ENCODE assay signal across 8 cellular contexts in genomic region chr5:163437309-163438182, GRCh38. TPM values are rescaled to one million over a fixed set of nuclear protein-coding genes. Genes with fewer than 3 reads are reported as not detected.
DNase-seq lines count a peak whose midpoint lies in the region; ATAC-seq, FAIRE-seq and TF ChIP-seq lines count a peak whose summit lies in the region.

CCNG1 (plus strand) TSS chr5:163437595; CDS start chr5:163439257, 1,662 bp downstream.

- peak within 1 kb of the TSS; percentile 82 for H3K18ac ChIP-seq in trophoblast cell (ENCODE audit: low read length)

- H3K9me3 ChIP-seq in adrenal gland (replicated peaks in 1 of 3), result no peaks in the 10 kb centered on the region
- H3K9me3 ChIP-seq in trophoblast cell (ENCODE audit: insufficient read depth, low read depth, low read length), result peaks cover 4% of the 10 kb centered on the region
- H3K9me3 ChIP-seq in transverse colon, result no peaks in the 10 kb centered on the region

- ATAC-seq in HG02798 (IDR thresholded peaks at IDR 0.05; ENCODE audit: poor library complexity, unreplicated experiment), result peak; percentile 98

- H3K4me3 ChIP-seq in adrenal gland (peak within 1 kb of the TSS; percentile 9 to 100 (median 69)), trophoblast cell (ENCODE audit: low read depth, low read length) (peak within 1 kb of the TSS; percentile 99), transverse colon (peak within 1 kb of the TSS; percentile 48 to 90 (median 75))

- peaks cover 0 to 20% of the 10 kb centered on the region in 2 donors for H3K36me3 ChIP-seq in adrenal gland (replicated peaks in 1 of 2)
- H3K36me3 ChIP-seq in trophoblast cell (ENCODE audit: control insufficient read depth in 1 of 2, insufficient read depth in 2 of 2, low read length in 2 of 2), result peaks cover 0 to 2% of the 10 kb centered on the region in 2 experiments
- peaks cover 0 to 16% (median 5%) of the 10 kb centered on the region in 4 donors for H3K36me3 ChIP-seq in transverse colon

- in situ Hi-C loops in transverse colon (cut with MboI; ENCODE audit: low pct_ligation_motif_present in 1 of 4, low pct_unique_long_range_greater_than_20kb in 1 of 4, low sequenced_read_pairs in 3 of 4), result no loop called here

- peak within 1 kb of the TSS; percentile 67 for H3K23ac ChIP-seq in trophoblast cell (ENCODE audit: low read length)

- no peaks in the 10 kb centered on the region for H3K27me3 ChIP-seq in adrenal gland
- H3K27me3 ChIP-seq in trophoblast cell (ENCODE audit: insufficient read depth, low read length), result no peaks in the 10 kb centered on the region
- H3K27me3 ChIP-seq in transverse colon, result no peaks in the 10 kb centered on the region

- peaks cover 6% of the 10 kb centered on the region for H3K79me1 ChIP-seq in trophoblast cell (ENCODE audit: low read length)

- no peak within 1 kb of the TSS for H2BK12ac ChIP-seq in trophoblast cell (ENCODE audit: low read length)

- H2BK120ac ChIP-seq in trophoblast cell (ENCODE audit: insufficient read depth, low read length, poor library complexity), result peak within 1 kb of the TSS; percentile 83

- peaks cover 11% of the 10 kb centered on the region for H3K79me2 ChIP-seq in trophoblast cell (ENCODE audit: control insufficient read depth, insufficient read depth, low read length, poor library complexity)

- no peak for TF ChIP-seq EP300 in transverse colon (IDR thresholded peaks at IDR 0.05; ENCODE audit: low read depth)

- H4K91ac ChIP-seq in trophoblast cell (ENCODE audit: low read depth, low read length), result peak within 1 kb of the TSS; percentile 87

- peak within 1 kb of the TSS; percentile 100 for H3K9ac ChIP-seq in trophoblast cell (ENCODE audit: low read length)

- peak; percentile 98 for TF ChIP-seq POLR2A in GM12891 (IDR thresholded peaks at IDR 0.05; ENCODE audit: low read depth, low read length)
- peak; percentile 79 to 81 for TF ChIP-seq POLR2A in adrenal gland (IDR thresholded peaks at IDR 0.05)
- peak; percentile 93 for TF ChIP-seq POLR2A in transverse colon (IDR thresholded peaks at IDR 0.05)

- H2BK5ac ChIP-seq in trophoblast cell (ENCODE audit: low read depth, low read length, poor library complexity), result peak within 1 kb of the TSS; percentile 60

- intact Hi-C loops in adrenal gland (cut with DNase I) (no loop called here), cardiac septum (cut with DNase I) (no loop called here), transverse colon (cut with DNase I; ENCODE audit: low total_unique reads) (no loop called here)

- peak within 1 kb of the TSS; percentile 84 for H3K4ac ChIP-seq in trophoblast cell (ENCODE audit: low read depth, low read length)

- H3K27ac ChIP-seq in adrenal gland, result peak within 1 kb of the TSS; percentile 15 to 92 (median 81)
- H3K27ac ChIP-seq in trophoblast cell (ENCODE audit: low read depth, low read length), result peak within 1 kb of the TSS; percentile 97
- H3K27ac ChIP-seq in transverse colon, result peak within 1 kb of the TSS; percentile 91 to 97 (median 91)

- DNase-seq in GM12891 (ENCODE audit: insufficient read length, low spot score) (peak; percentile 79), NCI-H1436 (lab: John Stamatoyannopoulos, UW) (peak; percentile 93), T-helper 1 cell (peak; percentile 77 to 95 (median 83)), adrenal gland (peak; percentile 94 to 99 (median 97)), cardiac septum (ENCODE audit: low spot score) (peak; percentile 97), trophoblast cell (peak; percentile 90 to 96), transverse colon (peak; percentile 96)

- TF ChIP-seq CTCF in adrenal gland (IDR thresholded peaks at IDR 0.05) (peak in 2 of 6 experiments; percentile 11 to 20), transverse colon (IDR thresholded peaks at IDR 0.05) (peak in 3 of 5 experiments; percentile 6 to 42 (median 12))

- 0 to 1% (median 0%) methylated on average over 17 to 51 of the region's 51 CpGs for WGBS in adrenal gland, 4 donors
- no CpG with 5 or more reads among the region's 51 CpGs for WGBS in trophoblast cell (ENCODE audit: extremely low coverage, insufficient coverage, insufficient read length)
- WGBS in transverse colon (ENCODE audit: low coverage in 1 of 2), 2 donors, result 0% methylated on average over 4 to 34 of the region's 51 CpGs

- FAIRE-seq in GM12891 (lab: Jason Lieb, UNC), result peak; percentile 98

- peak within 1 kb of the TSS; percentile 22 for H4K12ac ChIP-seq in trophoblast cell (ENCODE audit: low read depth, low read length)

- peak within 1 kb of the TSS; percentile 6 for H2AK5ac ChIP-seq in trophoblast cell (ENCODE audit: low read length)

- H4K8ac ChIP-seq in trophoblast cell (ENCODE audit: low read depth, low read length), result peak within 1 kb of the TSS; percentile 54

- peak within 1 kb of the TSS; percentile 85 for H2AFZ ChIP-seq in trophoblast cell (ENCODE audit: insufficient read depth, low read length, poor library complexity)

- H3K4me1 ChIP-seq in adrenal gland (replicated peaks in 1 of 2) (peaks cover 21 to 47% of the 10 kb centered on the region in 2 donors), trophoblast cell (ENCODE audit: control insufficient read depth in 1 of 2, insufficient read depth in 2 of 2, low read length in 2 of 2) (peaks cover 0 to 4% of the 10 kb centered on the region in 2 experiments), transverse colon (peaks cover 16 to 77% (median 44%) of the 10 kb centered on the region in 4 donors)

- peak within 1 kb of the TSS; percentile 96 for H3K14ac ChIP-seq in trophoblast cell (ENCODE audit: low read length)

- peak within 1 kb of the TSS; percentile 65 for H3K4me2 ChIP-seq in trophoblast cell (ENCODE audit: low read length)

TF ChIP-seq in GM12891, 5 proteins besides CTCF, POLR2A, EP300 and RAD21:
- TF ChIP-seq POU2F2 (IDR thresholded peaks at IDR 0.05; ENCODE audit: low read depth, low read length), result no peak
- peak; percentile 98 for TF ChIP-seq POLR2AphosphoS5 (IDR thresholded peaks at IDR 0.05; ENCODE audit: low read depth, low read length)
- TF ChIP-seq PAX5 (IDR thresholded peaks at IDR 0.05; ENCODE audit: insufficient read depth, low read length, severe bottlenecking), result no peak
- peak; percentile 90 for TF ChIP-seq TAF1 (IDR thresholded peaks at IDR 0.05; ENCODE audit: low read depth, low read length)
- peak; percentile 82 for TF ChIP-seq SPI1 (IDR thresholded peaks at IDR 0.05; ENCODE audit: low read depth, low read length)

RNA-seq across cellular contexts. Expression of gene CCNG1, which starts in this region (rescaled TPM):
- 143 TPM for polyA plus RNA-seq in GM12891 (2012; ENCODE audit: low read depth, missing spikeins)
- total RNA-seq in adrenal gland (100 to 1,000 TPM in 7 of 8 donors, 10 to 100 TPM in 1; 67.1 to 198 (median 157) TPM), cardiac septum (62.6 TPM), transverse colon (100 to 1,000 TPM; 164 to 293 (median 180) TPM)
- 10 to 100 TPM; 67.8 to 70.8 (median 70.0) TPM for polyA plus RNA-seq in adrenal gland
- 137 and 142 TPM in 2 replicates for polyA plus RNA-seq in trophoblast cell (2013)

Comparison
In these comparisons a context has a peak if more than half of its experiments do, and no peak if none do; other contexts are left out.
1. Peak in every context shown above with its lines: DNase-seq, ATAC-seq, H3K4me3 ChIP-seq and H3K27ac ChIP-seq.